In genomic region chr3:64187065-64187959, GRCh38 we compare ENCODE assay signal across 8 cellular contexts. TPM values are rescaled to one million over a fixed set of nuclear protein-coding genes. Genes with fewer than 3 reads are reported as not detected.
DNase-seq lines count a peak whose midpoint lies in the region; ATAC-seq lines count a peak whose summit lies in the region.

No MANE protein-coding gene starts in this region.

- H3K27ac ChIP-seq in temporal lobe (ENCODE audit: low read depth, low read length): peak overlapping the region; percentile 23

- in situ Hi-C loops in T47D (cut with HindIII; ENCODE audit: low pct_unique_long_range_greater_than_20kb, low sequenced_read_pairs): no loop called here

- ATAC-seq in left colon: peak; percentile 83
- ATAC-seq in HG03469 (IDR thresholded peaks at IDR 0.05; ENCODE audit: unreplicated experiment): no peak
- no peak for ATAC-seq in HG02970 (IDR thresholded peaks at IDR 0.05; ENCODE audit: low FRiP score, unreplicated experiment)

- DNase-seq in DMS79 treated with DMSO at 0.1 percent for 48 hours (lab: John Stamatoyannopoulos, UW): peak; percentile 53
- no peak for DNase-seq in DMS79 (lab: John Stamatoyannopoulos, UW)
- DNase-seq in T47D (ENCODE audit: low read depth in 1 of 2, low spot score in 1 of 2): peak; percentile 28 to 86
- peak; percentile 25 to 57 for DNase-seq in left colon
- no peak for DNase-seq in activated gamma-delta T cell (lab: John Stamatoyannopoulos, UW)

- intact Hi-C loops in left colon (cut with DNase I, micrococcal nuclease): no loop called here

RNA-seq across cellular contexts. Expression of gene PRICKLE2, which starts 38.0 kb away (rescaled TPM):
- 10 to 100 TPM in 1 of 2 donors, 1 to 10 TPM in 1; 2.6 to 13.2 TPM for total RNA-seq in left colon
- total RNA-seq in temporal lobe: 78.7 TPM

Comparison
In these comparisons a context has a peak if more than half of its experiments do, and no peak if none do; other contexts are left out.
1. DNase-seq: peak in DMS79 treated with DMSO at 0.1 percent for 48 hours (single experiment), T47D (2 of 2) and left colon (2 of 2); none in DMS79 (single experiment) and activated gamma-delta T cell (single experiment).